1 cellular context compared by ENCODE assay signal in the genomic region with DNA sequence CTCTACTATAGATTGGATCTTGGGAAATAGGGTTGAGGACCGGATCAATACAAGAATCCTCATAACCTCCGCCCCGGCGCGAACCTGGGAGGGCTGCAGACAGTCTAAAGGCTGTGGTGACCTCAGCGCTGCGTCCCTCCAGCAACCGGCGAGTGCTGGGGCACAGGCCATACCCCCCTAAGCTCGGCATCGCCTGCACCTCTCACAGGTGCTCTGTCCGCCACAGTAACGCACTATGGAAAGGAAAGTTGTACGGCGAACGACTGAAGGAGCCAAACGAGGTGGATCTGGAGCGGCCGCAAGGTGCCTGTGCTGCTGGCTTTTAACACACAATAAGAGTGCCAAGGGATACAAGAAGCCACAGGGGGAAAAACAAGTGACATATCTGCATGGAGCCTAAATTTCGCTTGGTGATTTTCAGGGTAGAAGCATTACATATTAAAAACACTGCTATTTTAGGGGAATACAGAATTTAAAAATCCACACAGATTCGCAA.
TF ChIP-seq lines count a peak whose summit lies in the region.

No MANE protein-coding gene starts in this region.

TF ChIP-seq in A549, 52 proteins besides CTCF, POLR2A, EP300 and RAD21 (continued from another document):
- TF ChIP-seq, protein P1, sequence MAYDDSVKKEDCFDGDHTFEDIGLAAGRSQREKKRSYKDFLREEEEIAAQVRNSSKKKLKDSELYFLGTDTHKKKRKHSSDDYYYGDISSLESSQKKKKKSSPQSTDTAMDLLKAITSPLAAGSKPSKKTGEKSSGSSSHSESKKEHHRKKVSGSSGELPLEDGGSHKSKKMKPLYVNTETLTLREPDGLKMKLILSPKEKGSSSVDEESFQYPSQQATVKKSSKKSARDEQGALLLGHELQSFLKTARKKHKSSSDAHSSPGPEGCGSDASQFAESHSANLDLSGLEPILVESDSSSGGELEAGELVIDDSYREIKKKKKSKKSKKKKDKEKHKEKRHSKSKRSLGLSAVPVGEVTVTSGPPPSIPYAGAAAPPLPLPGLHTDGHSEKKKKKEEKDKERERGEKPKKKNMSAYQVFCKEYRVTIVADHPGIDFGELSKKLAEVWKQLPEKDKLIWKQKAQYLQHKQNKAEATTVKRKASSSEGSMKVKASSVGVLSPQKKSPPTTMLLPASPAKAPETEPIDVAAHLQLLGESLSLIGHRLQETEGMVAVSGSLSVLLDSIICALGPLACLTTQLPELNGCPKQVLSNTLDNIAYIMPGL (CRISPR knock-in tag; IDR thresholded peaks at IDR 0.05; ENCODE audit: borderline replicate concordance), result no peak
- TF ChIP-seq FOSB (CRISPR knock-in tag; IDR thresholded peaks at IDR 0.05) (no peak), CEBPB (IDR thresholded peaks at IDR 0.05) (no peak), TP53 (CRISPR knock-in tag; IDR thresholded peaks at IDR 0.05) (no peak), NR3C1 (IDR thresholded peaks at IDR 0.05) (no peak), NPAS2 (CRISPR knock-in tag; IDR thresholded peaks at IDR 0.05; ENCODE audit: borderline replicate concordance) (no peak), HOXB5 (CRISPR knock-in tag; IDR thresholded peaks at IDR 0.05) (no peak), ELK1 (IDR thresholded peaks at IDR 0.05; ENCODE audit: low read depth, low read length) (no peak)
- TF ChIP-seq, protein P2, sequence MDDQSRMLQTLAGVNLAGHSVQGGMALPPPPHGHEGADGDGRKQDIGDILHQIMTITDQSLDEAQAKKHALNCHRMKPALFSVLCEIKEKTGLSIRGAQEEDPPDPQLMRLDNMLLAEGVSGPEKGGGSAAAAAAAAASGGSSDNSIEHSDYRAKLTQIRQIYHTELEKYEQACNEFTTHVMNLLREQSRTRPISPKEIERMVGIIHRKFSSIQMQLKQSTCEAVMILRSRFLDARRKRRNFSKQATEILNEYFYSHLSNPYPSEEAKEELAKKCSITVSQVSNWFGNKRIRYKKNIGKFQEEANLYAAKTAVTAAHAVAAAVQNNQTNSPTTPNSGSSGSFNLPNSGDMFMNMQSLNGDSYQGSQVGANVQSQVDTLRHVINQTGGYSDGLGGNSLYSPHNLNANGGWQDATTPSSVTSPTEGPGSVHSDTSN (IDR thresholded peaks at IDR 0.05), result no peak
